Comparison of ENCODE assay signal across 1 cellular context in genomic region chr22:42412744-42413220, GRCh38.
TF ChIP-seq lines count a peak whose summit lies in the region.

No MANE protein-coding gene starts in this region.

TF ChIP-seq in HepG2, 621 proteins besides CTCF, POLR2A, EP300 and RAD21:
- TF ChIP-seq ZFP36L1 (CRISPR knock-in tag; IDR thresholded peaks at IDR 0.05) (no peak), ZNF777 (CRISPR knock-in tag; IDR thresholded peaks at IDR 0.05) (no peak), SYNCRIP (IDR thresholded peaks at IDR 0.05; ENCODE audit: insufficient read depth, low read depth, low read length) (no peak), MED1 (CRISPR knock-in tag; IDR thresholded peaks at IDR 0.05) (no peak), HNRNPH1 (optimal IDR thresholded peaks at IDR 0.05; ENCODE audit: low read depth, low read length) (no peak), HOXA5 (CRISPR knock-in tag; IDR thresholded peaks at IDR 0.05) (no peak), ADNP (CRISPR knock-in tag; IDR thresholded peaks at IDR 0.05) (no peak), ZNF776 (CRISPR knock-in tag; IDR thresholded peaks at IDR 0.05) (no peak), ZNF329 (CRISPR knock-in tag; IDR thresholded peaks at IDR 0.05; ENCODE audit: low read depth) (no peak), ZNF891 (CRISPR knock-in tag; IDR thresholded peaks at IDR 0.05) (no peak), ZBTB20 (CRISPR knock-in tag; IDR thresholded peaks at IDR 0.05; ENCODE audit: borderline replicate concordance, low read depth) (no peak), ZNF281 (CRISPR knock-in tag; IDR thresholded peaks at IDR 0.05; ENCODE audit: borderline replicate concordance) (peak; percentile 49; the same call in 1 of the 2 replicates), SAFB2 (CRISPR knock-in tag; IDR thresholded peaks at IDR 0.05; ENCODE audit: borderline replicate concordance, low read depth) (no peak), ZNF687 (CRISPR knock-in tag; IDR thresholded peaks at IDR 0.05) (peak; percentile 16; the same call in 1 of the 2 replicates), ZNF12 (CRISPR knock-in tag; IDR thresholded peaks at IDR 0.05) (no peak), ZNF878 (CRISPR knock-in tag; IDR thresholded peaks at IDR 0.05) (no peak), HES4 (CRISPR knock-in tag; IDR thresholded peaks at IDR 0.05; ENCODE audit: borderline replicate concordance) (no peak), BRD4 (CRISPR knock-in tag; IDR thresholded peaks at IDR 0.05) (no peak), TFAP4 (IDR thresholded peaks at IDR 0.05; ENCODE audit: borderline replicate concordance, low read depth) (0 out of 2 replicates have a peak, but pooled peaks have one; percentile 12), CREM (IDR thresholded peaks at IDR 0.05) (no peak), CREM (CRISPR knock-in tag; IDR thresholded peaks at IDR 0.05) (no peak)
